Comparison of ENCODE assay signal across 8 cellular contexts in the genomic region with DNA sequence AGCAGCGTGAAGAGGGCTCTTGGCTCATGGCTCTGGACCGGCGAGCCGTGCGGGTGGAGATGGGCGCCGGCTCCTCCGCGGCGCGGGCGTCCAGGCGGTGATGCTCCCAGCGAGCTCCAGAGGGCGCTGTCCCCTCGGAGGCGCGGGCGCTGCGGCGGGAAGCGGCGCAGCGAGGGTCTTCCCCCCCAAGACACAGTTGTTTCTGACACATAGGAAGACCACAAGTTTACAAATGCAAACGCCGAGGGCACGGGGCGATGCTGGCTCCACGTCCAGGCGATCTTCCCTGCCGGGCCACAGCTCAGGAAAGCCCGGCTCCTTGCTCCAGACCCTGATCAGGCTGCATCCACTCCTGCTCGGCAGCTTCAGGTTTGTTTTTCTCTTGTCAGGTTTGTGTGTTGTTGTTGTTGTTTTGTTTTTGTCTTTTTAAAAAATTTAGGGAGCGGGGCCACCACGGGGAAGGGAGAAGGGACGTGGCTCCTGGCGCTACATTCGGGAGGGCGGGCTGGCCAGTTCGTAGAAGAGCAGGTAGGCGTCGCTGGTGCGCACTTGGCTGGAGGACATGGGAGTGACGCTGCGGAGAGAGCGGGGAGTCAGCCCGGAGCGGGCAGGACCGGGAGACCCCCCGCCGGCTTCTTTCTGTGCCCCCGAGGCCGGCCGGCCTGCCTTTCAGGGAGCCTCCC. TPM values are rescaled to one million over a fixed set of nuclear protein-coding genes. Genes with fewer than 3 reads are reported as not detected.
DNase-seq lines count a peak whose midpoint lies in the region; ATAC-seq and TF ChIP-seq lines count a peak whose summit lies in the region.

No MANE protein-coding gene starts in this region.

- peak overlapping the region; percentile 43 for H3K4me3 ChIP-seq in epithelial cell of esophagus (ENCODE audit: low read length)

- peak; percentile 72 for ATAC-seq in HG02759 (IDR thresholded peaks at IDR 0.05; ENCODE audit: unreplicated experiment)
- ATAC-seq in HG03378 (IDR thresholded peaks at IDR 0.05; ENCODE audit: unreplicated experiment) = no peak

- DNase-seq in NCI-H748 treated with DMSO at 0.1 percent for 48 hours (lab: John Stamatoyannopoulos, UW) (peak; percentile 63), activated T-cell treated with anti-CD3 and anti-CD28 coated beads for 4 hours (peak; percentile 57), epithelial cell of esophagus (ENCODE audit: low read depth) (peak; percentile 77), mucosa of gallbladder (ENCODE audit: low spot score) (peak; percentile 85)
- peak; percentile 37 to 50 for DNase-seq in stimulated activated CD8-positive, alpha-beta memory T cell treated with anti-CD3 and anti-CD28 coated beads, Interleukin-7, amount 100 ng/mL, for 1 hour (ENCODE audit: low read depth in 2 of 2)

- H3K4me1 ChIP-seq in ES-I3 (ENCODE audit: insufficient read depth, low read length) = peaks cover 14% of the 10 kb centered on the region

- TF ChIP-seq CTCF in epithelial cell of esophagus (IDR thresholded peaks at IDR 0.05; ENCODE audit: insufficient read depth, low read depth, low read length, missing control alignments) = peak; percentile 65

- H3K36me3 ChIP-seq in ES-I3 (ENCODE audit: insufficient read depth, low read length) = no peaks in the 10 kb centered on the region

- H3K9ac ChIP-seq in ES-I3 (ENCODE audit: low read depth, low read length) = peak overlapping the region; percentile 76

- no peaks in the 10 kb centered on the region for H3K9me3 ChIP-seq in ES-I3 (ENCODE audit: control insufficient read depth, insufficient read depth, low read length)

RNA-seq across cellular contexts. Expression of a gene that starts 10.0 kb away (rescaled TPM):
- total RNA-seq in mucosa of gallbladder = not detected

RNA-seq across cellular contexts. Expression of a gene that starts 15.8 kb away (rescaled TPM):
- 32.9 TPM for total RNA-seq in mucosa of gallbladder

RNA-seq across cellular contexts. Expression of a gene that starts 22.2 kb away (rescaled TPM):
- 36.4 TPM for total RNA-seq in mucosa of gallbladder

RNA-seq across cellular contexts. Expression of a gene that starts 25.0 kb away (rescaled TPM):
- 7.3 TPM for total RNA-seq in mucosa of gallbladder

RNA-seq across cellular contexts. Expression of a gene that starts 39.6 kb away (rescaled TPM):
- 130 TPM for total RNA-seq in mucosa of gallbladder
